ENCODE assay signal across 8 cellular contexts in the genomic region with DNA sequence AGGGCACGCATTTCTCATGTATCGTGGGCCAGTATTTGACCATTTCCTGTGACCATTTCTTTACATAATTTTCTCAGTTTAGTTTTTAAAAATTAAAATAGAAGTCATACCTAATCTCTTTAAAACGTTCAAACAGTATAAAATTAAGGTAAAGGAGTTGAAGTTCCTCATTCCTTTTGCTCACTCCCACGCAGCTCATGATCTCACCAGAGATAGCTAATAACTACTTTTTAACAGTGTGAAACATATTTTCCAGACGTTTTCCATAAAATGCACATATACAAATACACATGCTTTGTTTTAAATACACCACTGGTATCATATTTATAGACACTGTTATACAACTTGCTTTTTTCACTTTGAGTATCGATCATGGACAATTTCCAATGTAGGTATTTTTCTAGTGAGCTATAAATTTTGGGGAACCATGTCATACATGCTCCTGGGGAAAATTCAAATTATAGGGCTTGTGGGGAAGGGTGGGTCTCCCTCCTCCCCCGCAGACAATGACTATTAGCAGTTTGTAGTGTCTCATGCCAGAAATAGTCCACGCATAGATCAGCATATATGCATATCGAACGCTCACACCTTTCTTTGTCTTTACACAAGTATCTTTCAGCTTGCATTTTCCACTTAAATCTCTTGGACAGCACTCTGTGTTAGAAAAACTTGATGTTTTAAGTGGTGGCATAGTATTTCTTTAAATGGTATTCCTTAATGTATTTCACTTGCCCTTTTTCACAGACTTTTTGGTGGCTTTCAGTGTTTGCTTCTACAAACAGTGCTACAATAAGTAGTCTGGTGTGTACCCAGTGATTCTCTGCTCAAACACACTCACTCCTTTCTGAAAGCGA.
DNase-seq lines count a peak whose midpoint lies in the region; TF ChIP-seq lines count a peak whose summit lies in the region.

No MANE protein-coding gene starts in this region.

- intact Hi-C loops in left ventricle myocardium inferior (cut with micrococcal nuclease) (loop anchor here (10.0 kb wide), 1 partner anchor 144 kb away; the partner anchor contains the start of gene ZNF217), cardiac septum (cut with DNase I) (loop anchor here (5.0 kb wide), 1 partner anchor 157 kb away; no protein-coding TSS in a partner anchor), uterus (cut with DNase I; ENCODE audit: low total_unique reads) (no loop called here)

- H3K36me3 ChIP-seq in left ventricle myocardium inferior = no peaks in the 10 kb centered on the region
- H3K36me3 ChIP-seq in iPS-18a (ENCODE audit: control insufficient read depth, low read depth, low read length) = no peaks in the 10 kb centered on the region
- H3K36me3 ChIP-seq in uterus = no peaks in the 10 kb centered on the region

- H3K4me1 ChIP-seq in left ventricle myocardium inferior = peaks cover 52% of the 10 kb centered on the region
- peaks cover 69% of the 10 kb centered on the region for H3K4me1 ChIP-seq in iPS-18a (ENCODE audit: control insufficient read depth, low read depth, low read length)
- no peaks in the 10 kb centered on the region for H3K4me1 ChIP-seq in uterus

- no peak for TF ChIP-seq POLR2A in uterus (IDR thresholded peaks at IDR 0.05)

- H3K27me3 ChIP-seq in left ventricle myocardium inferior (ENCODE audit: low read depth) (no peaks in the 10 kb centered on the region), iPS-18a (ENCODE audit: control insufficient read depth, insufficient read depth, low read length) (no peaks in the 10 kb centered on the region), uterus (no peaks in the 10 kb centered on the region)

- no peak for TF ChIP-seq CTCF in left ventricle myocardium inferior (IDR thresholded peaks at IDR 0.05; ENCODE audit: borderline replicate concordance)
- no peak for TF ChIP-seq CTCF in uterus (IDR thresholded peaks at IDR 0.05)

- H3K9me3 ChIP-seq in left ventricle myocardium inferior (replicated peaks) (no peaks in the 10 kb centered on the region), iPS-18a (ENCODE audit: control insufficient read depth, low read depth, low read length) (no peaks in the 10 kb centered on the region), uterus (no peaks in the 10 kb centered on the region)

- H3K27ac ChIP-seq in left ventricle myocardium inferior (replicated peaks) = peak overlapping the region; percentile 82
- no peak overlapping the region for H3K27ac ChIP-seq in iPS-18a (ENCODE audit: low read length)
- peak overlapping the region; percentile 51 to 82 for H3K27ac ChIP-seq in uterus

- H3K4me3 ChIP-seq in left ventricle myocardium inferior = peak overlapping the region; percentile 46
- H3K4me3 ChIP-seq in iPS-18a (ENCODE audit: low read length) = no peak overlapping the region
- peak overlapping the region in 1 of 2 donors; percentile 11 for H3K4me3 ChIP-seq in uterus

- DNase-seq in left ventricle myocardium inferior = no peak
- no peak for DNase-seq in cardiac septum (ENCODE audit: low spot score)
- no peak for DNase-seq in uterus
- DNase-seq in COLO668 (lab: John Stamatoyannopoulos, UW; ENCODE audit: unreplicated experiment) = no peak
- no peak for DNase-seq in SK-N-DZ (ENCODE audit: low spot score)
- no peak for DNase-seq in stimulated activated CD8-positive, alpha-beta memory T cell treated with anti-CD3 and anti-CD28 coated beads, Interleukin-4, amount 100 ng/mL, for 48 hours

- H3K9ac ChIP-seq in iPS-18a (ENCODE audit: low read length) = peak overlapping the region; percentile 38

TF ChIP-seq in PFSK-1, 5 proteins besides CTCF, POLR2A, EP300 and RAD21:
- TF ChIP-seq REST (IDR thresholded peaks at IDR 0.05; ENCODE audit: insufficient read depth in 1 of 2, low read depth in 2 of 2, low read length in 2 of 2) (no peak), POLR2AphosphoS5 (IDR thresholded peaks at IDR 0.05; ENCODE audit: low read depth, low read length) (peak; percentile 13; the same call in 1 of the 2 replicates)
